1 cellular context compared by ENCODE assay signal in genomic region chr10:101062231-101063161, GRCh38.
TF ChIP-seq lines count a peak whose summit lies in the region.

No MANE protein-coding gene starts in this region.

TF ChIP-seq in K562, 482 proteins besides CTCF, POLR2A, EP300 and RAD21 (continued from another document and continues in another):
- TF ChIP-seq, protein P1, sequence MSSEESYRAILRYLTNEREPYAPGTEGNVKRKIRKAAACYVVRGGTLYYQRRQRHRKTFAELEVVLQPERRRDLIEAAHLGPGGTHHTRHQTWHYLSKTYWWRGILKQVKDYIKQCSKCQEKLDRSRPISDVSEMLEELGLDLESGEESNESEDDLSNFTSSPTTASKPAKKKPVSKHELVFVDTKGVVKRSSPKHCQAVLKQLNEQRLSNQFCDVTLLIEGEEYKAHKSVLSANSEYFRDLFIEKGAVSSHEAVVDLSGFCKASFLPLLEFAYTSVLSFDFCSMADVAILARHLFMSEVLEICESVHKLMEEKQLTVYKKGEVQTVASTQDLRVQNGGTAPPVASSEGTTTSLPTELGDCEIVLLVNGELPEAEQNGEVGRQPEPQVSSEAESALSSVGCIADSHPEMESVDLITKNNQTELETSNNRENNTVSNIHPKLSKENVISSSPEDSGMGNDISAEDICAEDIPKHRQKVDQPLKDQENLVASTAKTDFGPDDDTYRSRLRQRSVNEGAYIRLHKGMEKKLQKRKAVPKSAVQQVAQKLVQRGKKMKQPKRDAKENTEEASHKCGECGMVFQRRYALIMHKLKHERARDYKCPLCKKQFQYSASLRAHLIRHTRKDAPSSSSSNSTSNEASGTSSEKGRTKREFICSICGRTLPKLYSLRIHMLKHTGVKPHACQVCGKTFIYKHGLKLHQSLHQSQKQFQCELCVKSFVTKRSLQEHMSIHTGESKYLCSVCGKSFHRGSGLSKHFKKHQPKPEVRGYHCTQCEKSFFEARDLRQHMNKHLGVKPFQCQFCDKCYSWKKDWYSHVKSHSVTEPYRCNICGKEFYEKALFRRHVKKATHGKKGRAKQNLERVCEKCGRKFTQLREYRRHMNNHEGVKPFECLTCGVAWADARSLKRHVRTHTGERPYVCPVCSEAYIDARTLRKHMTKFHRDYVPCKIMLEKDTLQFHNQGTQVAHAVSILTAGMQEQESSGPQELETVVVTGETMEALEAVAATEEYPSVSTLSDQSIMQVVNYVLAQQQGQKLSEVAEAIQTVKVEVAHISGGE (CRISPR knock-in tag; IDR thresholded peaks at IDR 0.05): peak in 2 of 3 experiments; percentile 8 to 68; a peak in 1 of 6 replicates
- peak; percentile 84 for TF ChIP-seq POLR2G (IDR thresholded peaks at IDR 0.05; ENCODE audit: low read depth, low read length)
- peak in 2 of 3 experiments; percentile 40 to 57 for TF ChIP-seq YY1 (IDR thresholded peaks at IDR 0.05; ENCODE audit: borderline replicate concordance in 1 of 3, control insufficient read depth in 1 of 3, extremely low read depth in 1 of 3, insufficient read depth in 3 of 3, insufficient read length in 1 of 3, insufficient replicate concordance in 2 of 3, low read depth in 1 of 3, low read length in 2 of 3)
- peak; percentile 93 for TF ChIP-seq CTCFL (IDR thresholded peaks at IDR 0.05; ENCODE audit: borderline replicate concordance, insufficient read depth, low read depth, low read length, poor library complexity, severe bottlenecking)
- TF ChIP-seq, protein P2, sequence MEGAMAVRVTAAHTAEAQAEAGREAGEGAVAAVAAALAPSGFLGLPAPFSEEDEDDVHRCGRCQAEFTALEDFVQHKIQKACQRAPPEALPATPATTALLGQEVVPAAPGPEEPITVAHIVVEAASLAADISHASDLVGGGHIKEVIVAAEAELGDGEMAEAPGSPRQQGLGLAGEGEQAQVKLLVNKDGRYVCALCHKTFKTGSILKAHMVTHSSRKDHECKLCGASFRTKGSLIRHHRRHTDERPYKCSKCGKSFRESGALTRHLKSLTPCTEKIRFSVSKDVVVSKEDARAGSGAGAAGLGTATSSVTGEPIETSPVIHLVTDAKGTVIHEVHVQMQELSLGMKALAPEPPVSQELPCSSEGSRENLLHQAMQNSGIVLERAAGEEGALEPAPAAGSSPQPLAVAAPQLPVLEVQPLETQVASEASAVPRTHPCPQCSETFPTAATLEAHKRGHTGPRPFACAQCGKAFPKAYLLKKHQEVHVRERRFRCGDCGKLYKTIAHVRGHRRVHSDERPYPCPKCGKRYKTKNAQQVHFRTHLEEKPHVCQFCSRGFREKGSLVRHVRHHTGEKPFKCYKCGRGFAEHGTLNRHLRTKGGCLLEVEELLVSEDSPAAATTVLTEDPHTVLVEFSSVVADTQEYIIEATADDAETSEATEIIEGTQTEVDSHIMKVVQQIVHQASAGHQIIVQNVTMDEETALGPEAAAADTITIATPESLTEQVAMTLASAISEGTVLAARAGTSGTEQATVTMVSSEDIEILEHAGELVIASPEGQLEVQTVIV (CRISPR knock-in tag; IDR thresholded peaks at IDR 0.05; ENCODE audit: borderline replicate concordance): no peak
- peak; percentile 85 for TF ChIP-seq CCNT2 (IDR thresholded peaks at IDR 0.05; ENCODE audit: borderline replicate concordance, extremely low read depth, insufficient read length, low read depth, low read length)
- TF ChIP-seq ZZZ3 (IDR thresholded peaks at IDR 0.05): no peak
- no peak for TF ChIP-seq YBX1 (IDR thresholded peaks at IDR 0.05)
- no peak for TF ChIP-seq SNRNP70 (optimal IDR thresholded peaks at IDR 0.05; ENCODE audit: low read depth, low read length)
- 0 out of 4 replicates have a peak, but pooled peaks of 1 of the 2 experiments have one; percentile 35 for TF ChIP-seq TEAD1 (CRISPR knock-in tag; IDR thresholded peaks at IDR 0.05)
- TF ChIP-seq, protein P3, sequence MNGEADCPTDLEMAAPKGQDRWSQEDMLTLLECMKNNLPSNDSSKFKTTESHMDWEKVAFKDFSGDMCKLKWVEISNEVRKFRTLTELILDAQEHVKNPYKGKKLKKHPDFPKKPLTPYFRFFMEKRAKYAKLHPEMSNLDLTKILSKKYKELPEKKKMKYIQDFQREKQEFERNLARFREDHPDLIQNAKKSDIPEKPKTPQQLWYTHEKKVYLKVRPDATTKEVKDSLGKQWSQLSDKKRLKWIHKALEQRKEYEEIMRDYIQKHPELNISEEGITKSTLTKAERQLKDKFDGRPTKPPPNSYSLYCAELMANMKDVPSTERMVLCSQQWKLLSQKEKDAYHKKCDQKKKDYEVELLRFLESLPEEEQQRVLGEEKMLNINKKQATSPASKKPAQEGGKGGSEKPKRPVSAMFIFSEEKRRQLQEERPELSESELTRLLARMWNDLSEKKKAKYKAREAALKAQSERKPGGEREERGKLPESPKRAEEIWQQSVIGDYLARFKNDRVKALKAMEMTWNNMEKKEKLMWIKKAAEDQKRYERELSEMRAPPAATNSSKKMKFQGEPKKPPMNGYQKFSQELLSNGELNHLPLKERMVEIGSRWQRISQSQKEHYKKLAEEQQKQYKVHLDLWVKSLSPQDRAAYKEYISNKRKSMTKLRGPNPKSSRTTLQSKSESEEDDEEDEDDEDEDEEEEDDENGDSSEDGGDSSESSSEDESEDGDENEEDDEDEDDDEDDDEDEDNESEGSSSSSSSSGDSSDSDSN (IDR thresholded peaks at IDR 0.05; ENCODE audit: borderline replicate concordance in 1 of 2, low read depth in 2 of 2, low read length in 2 of 2): peak; percentile 82 to 96; a peak in 3 of 4 replicates
- TF ChIP-seq ZBTB43 (CRISPR knock-in tag; IDR thresholded peaks at IDR 0.05): peak; percentile 84
- no peak for TF ChIP-seq FOXA3 (CRISPR knock-in tag; conservative IDR thresholded peaks at IDR 0.05 in 1 of 2, IDR thresholded peaks at IDR 0.05 in 1 of 2)
- TF ChIP-seq REST (CRISPR knock-in tag; IDR thresholded peaks at IDR 0.05; ENCODE audit: low read depth): peak; percentile 69
- TF ChIP-seq GTF2A2 (tag; IDR thresholded peaks at IDR 0.05): no peak
- TF ChIP-seq SIRT6 (IDR thresholded peaks at IDR 0.05; ENCODE audit: low read depth, low read length): no peak
- peak; percentile 53; the same call in 1 of the 2 replicates for TF ChIP-seq CREM (IDR thresholded peaks at IDR 0.05; ENCODE audit: low read depth)
- TF ChIP-seq KDM2B (CRISPR knock-in tag; IDR thresholded peaks at IDR 0.05): peak; percentile 75; the same call in 1 of the 2 replicates
- peak; percentile 4; the same call in 1 of the 2 replicates for TF ChIP-seq CBFA2T2 (conservative IDR thresholded peaks at IDR 0.05)
- TF ChIP-seq SOX6 (IDR thresholded peaks at IDR 0.05): 0 out of 2 replicates have a peak, but pooled peaks have one; percentile 36
- TF ChIP-seq TGIF2 (CRISPR knock-in tag; IDR thresholded peaks at IDR 0.05): 0 out of 2 replicates have a peak, but pooled peaks have one; percentile 25
- peak; percentile 78 to 81 for TF ChIP-seq NRF1 (conservative IDR thresholded peaks at IDR 0.05 in 1 of 2, IDR thresholded peaks at IDR 0.05 in 1 of 2)
- TF ChIP-seq ATF7 (IDR thresholded peaks at IDR 0.05): peak; percentile 6; the same call in 1 of the 2 replicates
- TF ChIP-seq SMAD4 (CRISPR knock-in tag; conservative IDR thresholded peaks at IDR 0.05): peak; percentile 75
- no peak for TF ChIP-seq SMARCE1 (IDR thresholded peaks at IDR 0.05)
- no peak for TF ChIP-seq DPF2 (IDR thresholded peaks at IDR 0.05)
- TF ChIP-seq HDAC1 (IDR thresholded peaks at IDR 0.05): peak in 1 of 2 experiments; percentile 38; a peak in 1 of 4 replicates
- TF ChIP-seq TCF7 (IDR thresholded peaks at IDR 0.05; ENCODE audit: borderline replicate concordance): peak; percentile 20; the same call in 1 of the 2 replicates
- TF ChIP-seq POLR2AphosphoS5 (IDR thresholded peaks at IDR 0.05; ENCODE audit: control insufficient read depth, insufficient read depth, low read depth, low read length): no peak
- no peak for TF ChIP-seq ZNF354B (CRISPR knock-in tag; IDR thresholded peaks at IDR 0.05)
- TF ChIP-seq CREB3 (tag; conservative IDR thresholded peaks at IDR 0.05; ENCODE audit: low read depth): 0 out of 2 replicates have a peak, but pooled peaks have one; percentile 41
- TF ChIP-seq RREB1 (CRISPR knock-in tag; IDR thresholded peaks at IDR 0.05): 0 out of 2 replicates have a peak, but pooled peaks have one; percentile 20
- no peak for TF ChIP-seq COPS2 (conservative IDR thresholded peaks at IDR 0.05)
- TF ChIP-seq PTBP1 (IDR thresholded peaks at IDR 0.05; ENCODE audit: low read depth, low read length): no peak
- no peak for TF ChIP-seq ZNF696 (CRISPR knock-in tag; conservative IDR thresholded peaks at IDR 0.05)
